ENCODE assay signal across 8 cellular contexts in genomic region chr19:39997595-39998216, GRCh38. TPM values are rescaled to one million over a fixed set of nuclear protein-coding genes. Genes with fewer than 3 reads are reported as not detected.
DNase-seq lines count a peak whose midpoint lies in the region; ATAC-seq and TF ChIP-seq lines count a peak whose summit lies in the region.

No MANE protein-coding gene starts in this region.

- 43% methylated on average over 8 of the region's 8 CpGs for WGBS in mammary epithelial cell (ENCODE audit: low coverage, missing lambda C conversion rate)

- TF ChIP-seq CTCF in Caco-2 (IDR thresholded peaks at IDR 0.05; ENCODE audit: insufficient read depth in 1 of 2, low read depth in 1 of 2, low read length in 1 of 2, severe bottlenecking in 1 of 2, unreplicated experiment in 1 of 2) (no peak), LNCaP clone FGC (IDR thresholded peaks at IDR 0.05; ENCODE audit: control insufficient read depth, extremely low read depth, insufficient read depth) (no peak), mammary epithelial cell (conservative IDR thresholded peaks at IDR 0.05 in 1 of 2, IDR thresholded peaks at IDR 0.05 in 1 of 2; ENCODE audit: extremely low read depth in 1 of 2, insufficient read depth in 1 of 2, low read depth in 1 of 2, low read length in 2 of 2) (no peak)

- H3K36me3 ChIP-seq in Caco-2 (ENCODE audit: control insufficient read depth, insufficient read depth, low read length) (peaks cover 2% of the 10 kb centered on the region; the same call in 1 of the 2 replicates), mammary epithelial cell (ENCODE audit: insufficient read depth, low read length) (no peaks in the 10 kb centered on the region)

- H3K4me1 ChIP-seq in Caco-2 (no peaks in the 10 kb centered on the region; the same call in 1 of the 2 replicates), mammary epithelial cell (ENCODE audit: insufficient read depth, low read length) (peaks cover 14% of the 10 kb centered on the region)

- CTCF ChIA-PET in Caco-2 (lab: Charles Lee), result interaction anchor here (1.6 kb wide), 1 partner anchor 27 kb away, joined by 10 read pairs; the partner anchor contains the start of gene PSMC4
- CTCF ChIA-PET in mammary epithelial cell (lab: Charles Lee; ENCODE audit: low non-redundant PET), result no interaction called here

- H3K27me3 Mint-ChIP-seq in Caco-2 (ENCODE audit: insufficient read depth, unreplicated experiment), result no peaks in the 10 kb centered on the region
- no peaks in the 10 kb centered on the region for H3K27me3 Mint-ChIP-seq in naive B cell

- dilution Hi-C loops in mammary epithelial cell (cut with HindIII; ENCODE audit: low sequenced_read_pairs), result no loop called here

- H3K36me3 Mint-ChIP-seq in Caco-2 (ENCODE audit: insufficient read depth, unreplicated experiment) (peaks cover 9% of the 10 kb centered on the region), naive B cell (peaks cover 5 to 6% of the 10 kb centered on the region in 2 donors)

- no peak overlapping the region for H3K27ac ChIP-seq in mammary epithelial cell (ENCODE audit: insufficient read depth, low read depth, low read length)

- no TSS peak for BruUV-seq in Caco-2 (replicated peaks; lab: Mats Ljungman, UMichigan)
- no TSS peak for BruUV-seq in mammary epithelial cell (replicated peaks; lab: Mats Ljungman, UMichigan)

- no peak overlapping the region for H3K9ac ChIP-seq in mammary epithelial cell (ENCODE audit: insufficient read depth, low read length)

- H3K9me3 ChIP-seq in Caco-2 (peaks cover 8% of the 10 kb centered on the region), mammary epithelial cell (replicated peaks; ENCODE audit: insufficient read depth, low read length) (peaks cover 4% of the 10 kb centered on the region)

- no peaks in the 10 kb centered on the region for H4K20me1 ChIP-seq in mammary epithelial cell (ENCODE audit: insufficient read depth, low read length)

- in situ Hi-C loops in mammary epithelial cell (cut with MboI; ENCODE audit: low sequenced_read_pairs in 2 of 2), result no loop called here

- H3K9me3 Mint-ChIP-seq in Caco-2 (ENCODE audit: unreplicated experiment), result peaks cover 19% of the 10 kb centered on the region
- peaks cover 0 to 9% (median 4%) of the 10 kb centered on the region in 7 donors for H3K9me3 Mint-ChIP-seq in naive B cell

- intact Hi-C loops in Caco-2 (cut with micrococcal nuclease; ENCODE audit: unreplicated experiment), result loop anchor here (2.0 kb wide), 2 partner anchors 27 to 93 kb away; partner anchors contain the start of genes PSMC4 and ZNF780A
- intact Hi-C loops in mammary epithelial cell (cut with micrococcal nuclease), result no loop called here

- H3K27me3 ChIP-seq in Caco-2 (replicated peaks; ENCODE audit: control insufficient read depth, insufficient read depth, low read length), result no peaks in the 10 kb centered on the region
- H3K27me3 ChIP-seq in mammary epithelial cell (ENCODE audit: insufficient read depth, low read length), result no peaks in the 10 kb centered on the region

- peak overlapping the region; percentile 96 for H2AFZ ChIP-seq in mammary epithelial cell (ENCODE audit: low read depth, low read length)

- H3K4me2 ChIP-seq in mammary epithelial cell (ENCODE audit: insufficient read depth, low read depth, low read length), result peak overlapping the region; percentile 93

- ATAC-seq in naive B cell (ENCODE audit: low read depth in 2 of 2) (no peak), HG03439 (IDR thresholded peaks at IDR 0.05; ENCODE audit: unreplicated experiment) (no peak), GM19023 (IDR thresholded peaks at IDR 0.05; ENCODE audit: unreplicated experiment) (no peak)

- DNase-seq in Caco-2 (no peak), LNCaP clone FGC (ENCODE audit: low read depth) (no peak), mammary epithelial cell (peak; percentile 5), naive B cell (no peak), NCI-H524 treated with DMSO at 0.1 percent for 48 hours (lab: John Stamatoyannopoulos, UW) (no peak), NCI-H1694 treated with DMSO at 0.1 percent for 48 hours (lab: John Stamatoyannopoulos, UW) (no peak)

- POLR2A ChIA-PET in Caco-2 (lab: Charles Lee), result interaction anchor here (1.6 kb wide), 1 partner anchor 27 kb away, joined by 7 read pairs; the partner anchor contains the start of gene PSMC4

- H3K27ac Mint-ChIP-seq in Caco-2 (ENCODE audit: unreplicated experiment), result no peak overlapping the region
- H3K27ac Mint-ChIP-seq in naive B cell, result peak overlapping the region; percentile 88 to 98 (median 95)

- H3K4me3 ChIP-seq in Caco-2 (ENCODE audit: low read depth, low read length), result peak overlapping the region; percentile 81
- peak overlapping the region; percentile 61 for H3K4me3 ChIP-seq in LNCaP clone FGC (ENCODE audit: low read depth, low read length)
- peak overlapping the region; percentile 68 to 80 (median 80) for H3K4me3 ChIP-seq in mammary epithelial cell (replicated peaks in 1 of 3; ENCODE audit: insufficient read depth in 1 of 3, low read depth in 2 of 3, low read length in 3 of 3)

- H3K4me3 Mint-ChIP-seq in Caco-2 (ENCODE audit: unreplicated experiment), result peak overlapping the region; percentile 85
- peak overlapping the region; percentile 87 to 100 (median 94) for H3K4me3 Mint-ChIP-seq in naive B cell

- H3K79me2 ChIP-seq in mammary epithelial cell (ENCODE audit: insufficient read depth, low read length), result peaks cover 12% of the 10 kb centered on the region

- H3K4me1 Mint-ChIP-seq in Caco-2 (ENCODE audit: low read depth, unreplicated experiment), result no peaks in the 10 kb centered on the region
- H3K4me1 Mint-ChIP-seq in naive B cell, result peaks cover 19 to 49% (median 29%) of the 10 kb centered on the region in 3 donors

RNA-seq across cellular contexts. Expression of gene ZNF546, which starts 0.8 kb away (rescaled TPM):
- total RNA-seq in Caco-2 (2022) (0.98 and 1.0 TPM in 2 replicates), mammary epithelial cell (1 to 10 TPM; 1.0 to 1.7 TPM)
- polyA plus RNA-seq in mammary epithelial cell (0.32 TPM), naive B cell (ENCODE audit: low read depth in 6 of 6) (1 to 10 TPM in 5 of 6 donors, not detected in 1; 4.1 to 8.5 (median 7.3) TPM)
- 0.72 TPM for polyA minus RNA-seq in mammary epithelial cell

RNA-seq across cellular contexts. Expression of gene PSMC4, which starts 26.7 kb away (rescaled TPM):
- 183 and 196 TPM in 2 replicates for total RNA-seq in Caco-2 (2022)
- total RNA-seq in mammary epithelial cell, result 100 to 1,000 TPM in 1 of 2 donors, 10 to 100 TPM in 1; 85.9 to 100 TPM
- polyA plus RNA-seq in mammary epithelial cell, result 98.6 TPM
- 63.9 TPM for polyA minus RNA-seq in mammary epithelial cell
- 10 to 100 TPM; 78.2 to 94.5 (median 89.9) TPM for polyA plus RNA-seq in naive B cell (ENCODE audit: low read depth in 6 of 6)

RNA-seq across cellular contexts. Expression of gene ZNF780B, which starts 58.3 kb away (rescaled TPM):
- total RNA-seq in Caco-2 (2022), result 27.5 and 32.2 TPM in 2 replicates
- total RNA-seq in mammary epithelial cell, result 10 to 100 TPM; 11.0 to 11.1 TPM
- polyA plus RNA-seq in mammary epithelial cell, result 2.4 TPM
- polyA minus RNA-seq in mammary epithelial cell, result 62.2 TPM
- 10 to 100 TPM in 4 of 6 donors, 1 to 10 TPM in 2; 2.5 to 18.4 (median 13.8) TPM for polyA plus RNA-seq in naive B cell (ENCODE audit: low read depth in 6 of 6)
